13 cellular contexts compared by ENCODE assay signal in the genomic region with DNA sequence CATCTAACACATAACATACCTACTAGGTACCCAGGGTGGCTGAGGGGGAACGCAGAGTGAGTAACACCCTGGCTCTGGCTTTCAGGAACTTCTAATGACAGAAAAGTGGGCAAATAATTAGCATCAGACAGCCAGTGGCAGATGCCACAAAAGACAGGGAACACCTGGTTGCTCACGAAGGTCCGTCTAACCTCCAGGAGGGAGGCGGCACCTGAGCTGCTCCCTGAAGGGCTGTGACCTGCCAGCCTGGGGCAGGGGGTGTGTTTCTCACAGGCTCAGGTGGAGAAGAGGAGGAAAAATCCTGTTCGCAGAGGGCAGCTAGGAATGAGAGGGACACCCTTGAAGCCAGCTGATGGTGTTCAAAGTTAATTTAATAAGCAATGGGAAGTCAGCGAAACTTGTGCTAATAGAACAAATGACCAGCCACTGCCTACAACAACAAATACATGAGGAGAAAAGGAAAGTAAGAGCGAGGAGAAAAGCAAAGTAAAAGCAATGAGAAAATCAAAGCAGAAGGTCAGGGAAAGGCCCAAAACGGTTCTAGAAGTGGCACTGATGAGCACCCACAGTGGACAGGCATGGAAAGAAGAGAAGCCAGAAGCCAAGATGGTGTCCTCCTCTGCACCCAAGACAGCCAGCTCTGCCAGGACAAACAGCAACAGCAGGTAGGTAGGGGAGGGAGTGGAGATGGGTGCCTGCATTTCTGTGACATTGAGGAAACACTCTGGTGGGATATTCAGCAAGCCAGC.
DNase-seq lines count a peak whose midpoint lies in the region; ATAC-seq and TF ChIP-seq lines count a peak whose summit lies in the region.
"Had no signal": no experiment of that assay in that cellular context is flagged by ENCODE, and none has a peak within 500 bp of the region (broad histone marks: within the 10 kb centered on the region; RNA-seq: fewer than 3 reads in every experiment).

No MANE protein-coding gene starts in this region.

- 87 to 92% (median 91%) methylated on average over 8 of the region's 8 CpGs for WGBS in heart left ventricle, 4 donors

- H3K4me1 Mint-ChIP-seq in activated T-helper 1 cell treated with anti-CD3 and anti-CD28 coated beads, Interleukin-12 subunit alpha, Interleukin-12 subunit beta, Interleukin-2, Interleukin-4 antibody, amounts not matched to agents 30 ng/mL and 10 ng/mL and 1 ng/mL, durations not matched to agents 14 hours and 24 hours and 36 hours (ENCODE audit: low read depth) = peaks cover 67% of the 10 kb centered on the region
- H3K4me1 Mint-ChIP-seq in memory B cell = peaks cover 69% of the 10 kb centered on the region

- H3K36me3 ChIP-seq in cardiac muscle cell = no peaks in the 10 kb centered on the region
- H3K36me3 ChIP-seq in heart left ventricle = no peaks in the 10 kb centered on the region
- H3K36me3 ChIP-seq: thoracic aorta had no signal

- H3K27me3 ChIP-seq in cardiac muscle cell = no peaks in the 10 kb centered on the region
- H3K27me3 ChIP-seq in heart left ventricle = no peaks in the 10 kb centered on the region
- H3K27me3 ChIP-seq: heart right ventricle had no signal

- no peaks in the 10 kb centered on the region for H3K9me3 Mint-ChIP-seq in activated T-helper 1 cell treated with anti-CD3 and anti-CD28 coated beads, Interleukin-12 subunit alpha, Interleukin-12 subunit beta, Interleukin-2, Interleukin-4 antibody, amounts not matched to agents 30 ng/mL and 10 ng/mL and 1 ng/mL, durations not matched to agents 14 hours and 24 hours and 36 hours
- no peaks in the 10 kb centered on the region for H3K9me3 Mint-ChIP-seq in memory B cell

- H3K9me3 ChIP-seq in cardiac muscle cell (ENCODE audit: low read depth) = no peaks in the 10 kb centered on the region
- no peaks in the 10 kb centered on the region for H3K9me3 ChIP-seq in heart left ventricle
- H3K9me3 ChIP-seq: heart right ventricle, thoracic aorta had no signal

- H3K27me3 Mint-ChIP-seq in activated T-helper 1 cell treated with anti-CD3 and anti-CD28 coated beads, Interleukin-12 subunit alpha, Interleukin-12 subunit beta, Interleukin-2, Interleukin-4 antibody, amounts not matched to agents 30 ng/mL and 10 ng/mL and 1 ng/mL, durations not matched to agents 14 hours and 24 hours and 36 hours (ENCODE audit: insufficient read depth) = no peaks in the 10 kb centered on the region
- no peaks in the 10 kb centered on the region for H3K27me3 Mint-ChIP-seq in memory B cell

- ATAC-seq in heart left ventricle (no peak), memory B cell (ENCODE audit: low read depth) (no peak)
- ATAC-seq: heart right ventricle had no signal

- H3K4me3 Mint-ChIP-seq in activated T-helper 1 cell treated with anti-CD3 and anti-CD28 coated beads, Interleukin-12 subunit alpha, Interleukin-12 subunit beta, Interleukin-2, Interleukin-4 antibody, amounts not matched to agents 30 ng/mL and 10 ng/mL and 1 ng/mL, durations not matched to agents 14 hours and 24 hours and 36 hours = no peak overlapping the region
- H3K4me3 Mint-ChIP-seq in memory B cell = no peak overlapping the region

- intact Hi-C loops in heart left ventricle (cut with DNase I) = loop anchor here in 4 of 10 donors (5.0 to 10.0 kb wide), 3 partner anchors 85 to 165 kb away; a partner anchor contains a TSS
- intact Hi-C loops in activated T-helper 1 cell treated with anti-CD3 and anti-CD28 coated beads, Interleukin-12 subunit alpha, Interleukin-12 subunit beta, Interleukin-2, Interleukin-4 antibody, amounts not matched to agents 30 ng/mL and 10 ng/mL and 1 ng/mL, durations not matched to agents 14 hours and 24 hours and 36 hours (cut with micrococcal nuclease) = no loop called here

- DNase-seq in cardiac muscle cell (ENCODE audit: low read depth in 1 of 2, low spot score in 1 of 2) (no peak), heart left ventricle (no peak), memory B cell (ENCODE audit: low spot score in 2 of 2) (no peak), GM13977 (ENCODE audit: low spot score) (no peak), COLO668 (lab: John Stamatoyannopoulos, UW; ENCODE audit: unreplicated experiment) (no peak), AG08395 (ENCODE audit: low spot score) (no peak), iPS-NIHi7 (ENCODE audit: extremely low spot score) (no peak)
- no peak for DNase-seq in activated T-helper 1 cell treated with anti-CD3 and anti-CD28 coated beads, Interleukin-12 subunit alpha, Interleukin-12 subunit beta, Interleukin-2, Interleukin-4 antibody, amounts not matched to agents 30 ng/mL and 10 ng/mL and 1 ng/mL, durations not matched to agents 14 hours and 24 hours and 36 hours (ENCODE audit: low spot score)
- DNase-seq: aorta; effector CD8-positive, alpha-beta T cell; heart right ventricle; NCI-H1694 had no signal

- no peak for TF ChIP-seq POLR2A in heart left ventricle (IDR thresholded peaks at IDR 0.05)

- in situ Hi-C loops in GM13977 (cut with MboI; ENCODE audit: low pct_unique_long_range_greater_than_20kb, low sequenced_read_pairs, unreplicated experiment) = no loop called here

- H3K4me3 ChIP-seq in cardiac muscle cell (no peak overlapping the region), heart left ventricle (no peak overlapping the region)
- H3K4me3 ChIP-seq: heart right ventricle, thoracic aorta had no signal

- H3K27ac ChIP-seq in cardiac muscle cell (peak overlapping the region; percentile 19), heart left ventricle (peak overlapping the region in 1 of 12 donors; percentile 21)
- H3K27ac ChIP-seq: heart right ventricle, thoracic aorta had no signal

- H3K27ac Mint-ChIP-seq in activated T-helper 1 cell treated with anti-CD3 and anti-CD28 coated beads, Interleukin-12 subunit alpha, Interleukin-12 subunit beta, Interleukin-2, Interleukin-4 antibody, amounts not matched to agents 30 ng/mL and 10 ng/mL and 1 ng/mL, durations not matched to agents 14 hours and 24 hours and 36 hours = peak overlapping the region; percentile 38
- H3K27ac Mint-ChIP-seq in memory B cell = peak overlapping the region; percentile 70

- TF ChIP-seq CTCF in cardiac muscle cell (IDR thresholded peaks at IDR 0.05; ENCODE audit: low read depth, low read length) (no peak), heart left ventricle (IDR thresholded peaks at IDR 0.05) (no peak), GM13977 (IDR thresholded peaks at IDR 0.05; ENCODE audit: extremely low read depth, insufficient read depth, missing control alignments) (no peak)

- H3K4me1 ChIP-seq in cardiac muscle cell (ENCODE audit: low read depth) (peaks cover 52% of the 10 kb centered on the region), heart left ventricle (peaks cover 0 to 75% (median 59%) of the 10 kb centered on the region in 12 donors)

- peaks cover 15% of the 10 kb centered on the region for H3K36me3 Mint-ChIP-seq in activated T-helper 1 cell treated with anti-CD3 and anti-CD28 coated beads, Interleukin-12 subunit alpha, Interleukin-12 subunit beta, Interleukin-2, Interleukin-4 antibody, amounts not matched to agents 30 ng/mL and 10 ng/mL and 1 ng/mL, durations not matched to agents 14 hours and 24 hours and 36 hours (ENCODE audit: low read depth)
- H3K36me3 Mint-ChIP-seq in memory B cell = peaks cover 10% of the 10 kb centered on the region
